8 cellular contexts compared by ENCODE assay signal in genomic region chr1:32400876-32401631, GRCh38. TPM values are rescaled to one million over a fixed set of nuclear protein-coding genes. Genes with fewer than 3 reads are reported as not detected.
DNase-seq lines count a peak whose midpoint lies in the region; ATAC-seq, FAIRE-seq and TF ChIP-seq lines count a peak whose summit lies in the region.

No MANE protein-coding gene starts in this region.

- DNase-seq in 8988T (peak; percentile 65), GM12892 (ENCODE audit: insufficient read length) (peak; percentile 50), NCI-H2171 treated with DMSO at 0.1 percent for 48 hours (lab: John Stamatoyannopoulos, UW) (peak; percentile 67), choroid plexus epithelial cell (ENCODE audit: low read depth) (peak; percentile 81), kidney tubule cell (ENCODE audit: low spot score) (peak; percentile 84)
- DNase-seq in activated CD4-positive, CD25-positive, alpha-beta regulatory T cell treated with anti-CD3 and anti-CD28 coated beads, Interleukin-2, amount 50 U/mL, for 72 hours = peak; percentile 59
- peak; percentile 10 to 53 for DNase-seq in stimulated activated CD4-positive, alpha-beta T cell treated with anti-CD3 and anti-CD28 coated beads, Interleukin-15, amount 100 ng/mL, for 48 hours (ENCODE audit: low read depth in 2 of 2)

- TF ChIP-seq POLR2A in GM12892 (IDR thresholded peaks at IDR 0.05; ENCODE audit: low read depth, low read length) = no peak

- TF ChIP-seq CTCF in choroid plexus epithelial cell (conservative IDR thresholded peaks at IDR 0.05; ENCODE audit: low read depth, low read length) = peak; percentile 93

- no peak overlapping the region for H3K4me3 ChIP-seq in choroid plexus epithelial cell (ENCODE audit: low read depth, low read length)

- no peak for ATAC-seq in HG03460 (IDR thresholded peaks at IDR 0.05; ENCODE audit: unreplicated experiment)

- FAIRE-seq in GM12892 (lab: Jason Lieb, UNC) = peak; percentile 5

RNA-seq across cellular contexts. Expression of gene BSDC1, which starts 6.8 kb away (rescaled TPM):
- polyA plus RNA-seq in GM12892 (2012; ENCODE audit: missing spikeins) = 25.0 TPM

RNA-seq across cellular contexts. Expression of gene TSSK3, which starts 38.7 kb away (rescaled TPM):
- polyA plus RNA-seq in GM12892 (2012; ENCODE audit: missing spikeins) = 3.9 TPM

RNA-seq across cellular contexts. Expression of gene FAM229A, which starts 38.8 kb away (rescaled TPM):
- 1.1 TPM for polyA plus RNA-seq in GM12892 (2012; ENCODE audit: missing spikeins)

Comparison
In these comparisons a context has a peak if more than half of its experiments do, and no peak if none do; other contexts are left out.
1. DNase-seq: peak in every context shown above with its lines; median percentile 84 in kidney tubule cell; 81 in choroid plexus epithelial cell; 67 in NCI-H2171 treated with DMSO at 0.1 percent for 48 hours; 65 in 8988T; 59 in activated CD4-positive, CD25-positive, alpha-beta regulatory T cell treated with anti-CD3 and anti-CD28 coated beads, Interleukin-2, amount 50 U/mL, for 72 hours; 50 in GM12892; 32 in stimulated activated CD4-positive, alpha-beta T cell treated with anti-CD3 and anti-CD28 coated beads, Interleukin-15, amount 100 ng/mL, for 48 hours.